7 cellular contexts compared by ENCODE assay signal in genomic region chr19:35436477-35437141, GRCh38. TPM values are rescaled to one million over a fixed set of nuclear protein-coding genes. Genes with fewer than 3 reads are reported as not detected.
DNase-seq lines count a peak whose midpoint lies in the region; ATAC-seq, FAIRE-seq and TF ChIP-seq lines count a peak whose summit lies in the region.

No MANE protein-coding gene starts in this region.

- no peak overlapping the region for H3K23ac ChIP-seq in neuronal stem cell (ENCODE audit: low read depth, low read length, poor library complexity)

- H3K4me3 ChIP-seq in neuronal stem cell (ENCODE audit: low read length in 2 of 2) = no peak overlapping the region

- no peak overlapping the region for H3K14ac ChIP-seq in neuronal stem cell (ENCODE audit: low read length)

- H3K27ac ChIP-seq in neuronal stem cell (replicated peaks; ENCODE audit: low read length) = no peak overlapping the region

- no peak overlapping the region for H2BK120ac ChIP-seq in neuronal stem cell (ENCODE audit: low read depth, low read length)

- no peak overlapping the region for H2BK5ac ChIP-seq in neuronal stem cell (ENCODE audit: low read length)

- H4K8ac ChIP-seq in neuronal stem cell (ENCODE audit: low read depth, low read length) = no peak overlapping the region

- no peak overlapping the region for H3K9ac ChIP-seq in neuronal stem cell (ENCODE audit: low read depth, low read length, poor library complexity)

- WGBS in neuronal stem cell (ENCODE audit: extremely low coverage in 2 of 2, insufficient read length in 2 of 2, insufficient replicate concordance in 1 of 2), 2 donors = no CpG with 5 or more reads among the region's 14 CpGs

- no peaks in the 10 kb centered on the region for H3K9me3 ChIP-seq in neuronal stem cell (replicated peaks in 1 of 2; ENCODE audit: control insufficient read depth in 2 of 2, insufficient read depth in 1 of 2, low read depth in 1 of 2, low read length in 2 of 2)

- H2AFZ ChIP-seq in neuronal stem cell (ENCODE audit: low read length) = no peak overlapping the region

- H3K4ac ChIP-seq in neuronal stem cell (ENCODE audit: low read length) = no peak overlapping the region

- no peaks in the 10 kb centered on the region for H3K79me1 ChIP-seq in neuronal stem cell (ENCODE audit: low read depth, low read length)

- peak; percentile 79 for FAIRE-seq in GM12892 (lab: Jason Lieb, UNC)

- DNase-seq in GM12892 (ENCODE audit: insufficient read length) = no peak
- DNase-seq in OCI-M1 (lab: John Stamatoyannopoulos, UW) = peak; percentile 91
- DNase-seq in effector CD4-positive, alpha-beta T cell = peak; percentile 2
- no peak for DNase-seq in neuronal stem cell (ENCODE audit: low spot score)
- no peak for DNase-seq in occipital lobe (lab: John Stamatoyannopoulos, UW)
- DNase-seq in HuH-7 (ENCODE audit: low spot score) = no peak

- H3K36me3 ChIP-seq in neuronal stem cell (replicated peaks in 1 of 2; ENCODE audit: control insufficient read depth in 2 of 2, insufficient read depth in 2 of 2, low read length in 2 of 2) = no peaks in the 10 kb centered on the region

- no peaks in the 10 kb centered on the region for H3K4me1 ChIP-seq in neuronal stem cell (ENCODE audit: control insufficient read depth in 2 of 2, insufficient read depth in 1 of 2, low read depth in 1 of 2, low read length in 2 of 2)

- H2BK15ac ChIP-seq in neuronal stem cell (ENCODE audit: low read length) = no peak overlapping the region

- no peak for ATAC-seq in HG02852 (IDR thresholded peaks at IDR 0.05; ENCODE audit: unreplicated experiment)

- no peak for TF ChIP-seq POLR2A in GM12892 (IDR thresholded peaks at IDR 0.05; ENCODE audit: low read depth, low read length)

- H3K18ac ChIP-seq in neuronal stem cell (ENCODE audit: low read length) = peak overlapping the region; percentile 11

- H2BK12ac ChIP-seq in neuronal stem cell (ENCODE audit: low read length) = no peak overlapping the region

- no peak overlapping the region for H4K91ac ChIP-seq in neuronal stem cell (ENCODE audit: low read depth, low read length, poor library complexity)

- no peak overlapping the region for H3K4me2 ChIP-seq in neuronal stem cell (ENCODE audit: insufficient read depth, low read length, poor library complexity, severe bottlenecking)

- H3K27me3 ChIP-seq in neuronal stem cell (ENCODE audit: control insufficient read depth in 3 of 3, insufficient read depth in 3 of 3, low read depth in 1 of 3, low read length in 3 of 3) = peaks cover 0 to 25% (median 0%) of the 10 kb centered on the region in 3 experiments

- no peak overlapping the region for H2AK5ac ChIP-seq in neuronal stem cell (ENCODE audit: low read depth, low read length)

RNA-seq across cellular contexts. Expression of gene FFAR2, which starts 11.4 kb away (rescaled TPM):
- 1.6 TPM for polyA plus RNA-seq in GM12892 (2012; ENCODE audit: missing spikeins)
- not detected for polyA plus RNA-seq in neuronal stem cell (2013, experiment 1 of 2)
- polyA plus RNA-seq in neuronal stem cell (2013, experiment 2 of 2) = not detected
- total RNA-seq in occipital lobe = 0.16 TPM

RNA-seq across cellular contexts. Expression of gene KRTDAP, which starts 53.7 kb away (rescaled TPM):
- not detected for polyA plus RNA-seq in GM12892 (2012; ENCODE audit: missing spikeins)
- 3.1 TPM for polyA plus RNA-seq in neuronal stem cell (2013, experiment 1 of 2)
- 2.6 TPM for polyA plus RNA-seq in neuronal stem cell (2013, experiment 2 of 2)
- not detected for total RNA-seq in occipital lobe

Comparison
In these comparisons a context has a peak if more than half of its experiments do, and no peak if none do; other contexts are left out.
1. DNase-seq: peak in OCI-M1 (single experiment) and effector CD4-positive, alpha-beta T cell (single experiment); none in GM12892 (single experiment), neuronal stem cell (single experiment), occipital lobe (single experiment) and HuH-7 (single experiment).